ENCODE assay signal across 19 cellular contexts in the genomic region with DNA sequence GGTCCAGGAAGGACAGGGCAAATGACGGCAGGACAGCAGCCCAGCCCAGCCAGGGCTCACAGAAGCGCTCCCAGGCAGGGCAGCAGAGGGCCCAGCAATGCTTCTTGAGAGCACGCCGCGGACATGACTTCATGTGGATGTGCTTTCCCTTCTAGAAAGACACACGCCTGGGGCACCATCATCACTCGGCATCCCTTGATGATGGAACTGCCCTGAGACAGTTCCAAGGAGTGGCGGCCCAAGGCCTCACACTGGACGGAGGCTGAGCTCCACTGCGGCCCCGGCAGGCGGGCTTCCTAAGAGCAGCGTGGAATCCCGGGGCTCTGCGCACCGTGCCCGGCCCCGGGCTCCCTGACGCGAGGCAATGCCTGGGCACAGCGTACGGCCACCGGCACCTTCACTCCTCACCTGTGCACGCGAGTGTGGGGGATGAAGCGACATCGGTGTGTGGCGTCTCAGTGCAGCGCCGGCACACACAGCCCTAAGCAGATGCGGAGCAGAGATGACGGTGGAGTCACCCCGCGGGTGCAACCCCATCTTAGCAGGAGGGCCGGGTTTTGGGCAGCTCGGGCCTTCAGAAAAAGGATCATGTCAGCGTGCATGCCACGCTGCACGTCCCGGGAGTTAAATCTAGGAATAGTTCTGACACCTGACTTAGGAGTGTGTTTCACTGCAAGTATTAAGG.
DNase-seq lines count a peak whose midpoint lies in the region; ATAC-seq and TF ChIP-seq lines count a peak whose summit lies in the region.
"Had no signal": no experiment of that assay in that cellular context is flagged by ENCODE, and none has a peak within 500 bp of the region (broad histone marks: within the 10 kb centered on the region; RNA-seq: fewer than 3 reads in every experiment).

No MANE protein-coding gene starts in this region.

- H3K9me2 ChIP-seq in GM23338 (ENCODE audit: insufficient read depth), result no peaks in the 10 kb centered on the region

- no peak overlapping the region for H3K4me3 Mint-ChIP-seq in GM23338
- H3K4me3 Mint-ChIP-seq: CD4-positive, alpha-beta memory T cell; IgD-negative memory B cell; natural killer cell treated with Interleukin-12 subunit alpha and Interleukin-12 subunit beta and Interleukin-15 and Interleukin-18, amount 100 ng/mL, for 72 hours had no signal

- H3F3A ChIP-seq in GM23338 (replicated peaks; ENCODE audit: low read depth) (no peaks in the 10 kb centered on the region), smooth muscle cell (ENCODE audit: low read depth) (peaks cover 3% of the 10 kb centered on the region)

- peaks cover 7% of the 10 kb centered on the region for H3K27me3 Mint-ChIP-seq in GM23338 (ENCODE audit: insufficient read depth, low read depth, poor library complexity)

- H3K27ac Mint-ChIP-seq in GM23338, result no peak overlapping the region
- H3K27ac Mint-ChIP-seq: CD4-positive, alpha-beta memory T cell; IgD-negative memory B cell; natural killer cell treated with Interleukin-12 subunit alpha and Interleukin-12 subunit beta and Interleukin-15 and Interleukin-18, amount 100 ng/mL, for 72 hours had no signal

- H4K20me1 ChIP-seq in GM23338 (replicated peaks; ENCODE audit: insufficient read depth), result no peaks in the 10 kb centered on the region
- H4K20me1 ChIP-seq in smooth muscle cell (ENCODE audit: low read depth), result no peaks in the 10 kb centered on the region

- H3K4me1 ChIP-seq in GM23338 (ENCODE audit: insufficient read depth), result no peaks in the 10 kb centered on the region
- H3K4me1 ChIP-seq in SJSA1 (replicated peaks), result peaks cover 60% of the 10 kb centered on the region
- H3K4me1 ChIP-seq in right lobe of liver, result no peaks in the 10 kb centered on the region
- no peaks in the 10 kb centered on the region for H3K4me1 ChIP-seq in smooth muscle cell (ENCODE audit: low read depth)
- H3K4me1 ChIP-seq: prostate gland had no signal

- no peak overlapping the region for H3K27ac ChIP-seq in GM23338 (ENCODE audit: low read depth)
- peak overlapping the region; percentile 99 for H3K27ac ChIP-seq in SJSA1
- peak overlapping the region in 2 of 3 donors; percentile 28 to 31 for H3K27ac ChIP-seq in right lobe of liver
- H3K27ac ChIP-seq in smooth muscle cell (ENCODE audit: low read depth), result peak overlapping the region; percentile 98
- H3K27ac ChIP-seq: dorsolateral prefrontal cortex, prostate gland had no signal

- no peaks in the 10 kb centered on the region for H3K4me1 Mint-ChIP-seq in GM23338
- H3K4me1 Mint-ChIP-seq: CD4-positive, alpha-beta memory T cell; IgD-negative memory B cell had no signal

- H3K4me2 ChIP-seq in GM23338 (no peak overlapping the region), smooth muscle cell (peak overlapping the region; percentile 43)

- intact Hi-C loops in right lobe of liver (cut with DNase I), result no loop called here

- H3K9me3 ChIP-seq in SJSA1 (replicated peaks) (peaks cover 3% of the 10 kb centered on the region; the same call in 1 of the 2 replicates), right lobe of liver (no peaks in the 10 kb centered on the region), smooth muscle cell (replicated peaks; ENCODE audit: low read depth) (no peaks in the 10 kb centered on the region)
- H3K9me3 ChIP-seq: prostate gland had no signal

- no peak overlapping the region for H3K4me3 ChIP-seq in GM23338
- no peak overlapping the region for H3K4me3 ChIP-seq in SJSA1
- no peak overlapping the region for H3K4me3 ChIP-seq in right lobe of liver
- no peak overlapping the region for H3K4me3 ChIP-seq in smooth muscle cell
- H3K4me3 ChIP-seq: dorsolateral prefrontal cortex, GM12878, prostate gland had no signal

- peaks cover 17% of the 10 kb centered on the region; the same call in 2 of the 3 replicates for H3K9me3 Mint-ChIP-seq in GM23338
- H3K9me3 Mint-ChIP-seq: CD4-positive, alpha-beta memory T cell; IgD-negative memory B cell; natural killer cell treated with Interleukin-12 subunit alpha and Interleukin-12 subunit beta and Interleukin-15 and Interleukin-18, amount 100 ng/mL, for 72 hours had no signal

- H3K36me3 Mint-ChIP-seq in GM23338 (ENCODE audit: low read depth), result peaks cover 12% of the 10 kb centered on the region
- H3K36me3 Mint-ChIP-seq: CD4-positive, alpha-beta memory T cell; natural killer cell treated with Interleukin-12 subunit alpha and Interleukin-12 subunit beta and Interleukin-15 and Interleukin-18, amount 100 ng/mL, for 72 hours had no signal

- no peak for TF ChIP-seq POLR2A in right lobe of liver (IDR thresholded peaks at IDR 0.05)

- TF ChIP-seq CTCF in GM23338 (conservative IDR thresholded peaks at IDR 0.05; ENCODE audit: low read depth in 2 of 2) (no peak), right lobe of liver (IDR thresholded peaks at IDR 0.05) (no peak), smooth muscle cell (IDR thresholded peaks at IDR 0.05; ENCODE audit: borderline replicate concordance, insufficient read depth, poor library complexity, severe bottlenecking) (no peak)

- H3K9ac ChIP-seq in smooth muscle cell (ENCODE audit: low read depth), result peak overlapping the region; percentile 86

- 0 out of 2 replicates have a peak overlapping the region, but pooled peaks have one; percentile 43 for H2AFZ ChIP-seq in GM23338
- no peak overlapping the region for H2AFZ ChIP-seq in smooth muscle cell (ENCODE audit: low read depth)

- no peaks in the 10 kb centered on the region for H3K79me2 ChIP-seq in GM23338 (replicated peaks; ENCODE audit: insufficient read depth)
- no peaks in the 10 kb centered on the region for H3K79me2 ChIP-seq in smooth muscle cell (ENCODE audit: low read depth)

- DNase-seq in GM23338 (ENCODE audit: low spot score), result no peak
- DNase-seq in SJSA1 (ENCODE audit: low read depth in 1 of 2, low spot score in 2 of 2), result peak in 1 of 2 experiments; percentile 38
- no peak for DNase-seq in right lobe of liver
- DNase-seq in smooth muscle cell (lab: John Stamatoyannopoulos, UW; ENCODE audit: unreplicated experiment), result no peak
- DNase-seq in germinal center (ENCODE audit: low spot score), result no peak
- DNase-seq in cerebellar cortex (ENCODE audit: low spot score), result no peak
- no peak for DNase-seq in COLO829 (ENCODE audit: low spot score)
- DNase-seq: activated CD4-positive, alpha-beta T cell treated with anti-CD3 and anti-CD28 coated beads for 4 hours; activated effector memory CD4-positive, alpha-beta T cell treated with Interleukin-2 at 50 U/mL for 16 hours; CD4-positive, alpha-beta memory T cell; DMS53; dorsolateral prefrontal cortex; GOT3; NCI-H748 treated with DMSO at 0.1 percent for 48 hours; stimulated activated CD4-positive, alpha-beta T cell treated with anti-CD3 and anti-CD28 coated beads, Interleukin-4, amount 100 ng/mL, for 4 hours had no signal

- H3K27me3 ChIP-seq in GM23338 (ENCODE audit: insufficient read depth), result no peaks in the 10 kb centered on the region
- H3K27me3 ChIP-seq in SJSA1 (replicated peaks), result no peaks in the 10 kb centered on the region
- H3K27me3 ChIP-seq in right lobe of liver, result no peaks in the 10 kb centered on the region
- H3K27me3 ChIP-seq in smooth muscle cell (ENCODE audit: low read depth), result no peaks in the 10 kb centered on the region

- WGBS in right lobe of liver (ENCODE audit: insufficient coverage, low coverage, low lambda C conversion rate, missing lambda C conversion rate), result 70% methylated on average over 2 of the region's 40 CpGs
- 92% methylated on average over 38 of the region's 40 CpGs for WGBS in smooth muscle cell (ENCODE audit: low lambda C conversion rate)

- no peaks in the 10 kb centered on the region for H3K36me3 ChIP-seq in GM23338 (ENCODE audit: insufficient read depth)
- peaks cover 36% of the 10 kb centered on the region for H3K36me3 ChIP-seq in SJSA1
- H3K36me3 ChIP-seq in right lobe of liver, result no peaks in the 10 kb centered on the region
- H3K36me3 ChIP-seq in smooth muscle cell (ENCODE audit: low read depth), result no peaks in the 10 kb centered on the region
- H3K36me3 ChIP-seq: prostate gland had no signal

- ATAC-seq in GM23338, result peak; percentile 49
- no peak for ATAC-seq in right lobe of liver
- ATAC-seq: GM12878; natural killer cell treated with Interleukin-12 subunit alpha and Interleukin-12 subunit beta and Interleukin-15 and Interleukin-18, amount 100 ng/mL, for 72 hours had no signal

TF ChIP-seq in GM23338, 12 proteins besides CTCF, POLR2A, EP300 and RAD21:
- TF ChIP-seq EZH2 (IDR thresholded peaks at IDR 0.05; ENCODE audit: low read depth, unreplicated experiment) (no peak), JUNB (IDR thresholded peaks at IDR 0.05; ENCODE audit: unreplicated experiment) (no peak), ZNF114 (CRISPR knock-in tag; IDR thresholded peaks at IDR 0.05) (no peak)
- TF ChIP-seq, protein P1, sequence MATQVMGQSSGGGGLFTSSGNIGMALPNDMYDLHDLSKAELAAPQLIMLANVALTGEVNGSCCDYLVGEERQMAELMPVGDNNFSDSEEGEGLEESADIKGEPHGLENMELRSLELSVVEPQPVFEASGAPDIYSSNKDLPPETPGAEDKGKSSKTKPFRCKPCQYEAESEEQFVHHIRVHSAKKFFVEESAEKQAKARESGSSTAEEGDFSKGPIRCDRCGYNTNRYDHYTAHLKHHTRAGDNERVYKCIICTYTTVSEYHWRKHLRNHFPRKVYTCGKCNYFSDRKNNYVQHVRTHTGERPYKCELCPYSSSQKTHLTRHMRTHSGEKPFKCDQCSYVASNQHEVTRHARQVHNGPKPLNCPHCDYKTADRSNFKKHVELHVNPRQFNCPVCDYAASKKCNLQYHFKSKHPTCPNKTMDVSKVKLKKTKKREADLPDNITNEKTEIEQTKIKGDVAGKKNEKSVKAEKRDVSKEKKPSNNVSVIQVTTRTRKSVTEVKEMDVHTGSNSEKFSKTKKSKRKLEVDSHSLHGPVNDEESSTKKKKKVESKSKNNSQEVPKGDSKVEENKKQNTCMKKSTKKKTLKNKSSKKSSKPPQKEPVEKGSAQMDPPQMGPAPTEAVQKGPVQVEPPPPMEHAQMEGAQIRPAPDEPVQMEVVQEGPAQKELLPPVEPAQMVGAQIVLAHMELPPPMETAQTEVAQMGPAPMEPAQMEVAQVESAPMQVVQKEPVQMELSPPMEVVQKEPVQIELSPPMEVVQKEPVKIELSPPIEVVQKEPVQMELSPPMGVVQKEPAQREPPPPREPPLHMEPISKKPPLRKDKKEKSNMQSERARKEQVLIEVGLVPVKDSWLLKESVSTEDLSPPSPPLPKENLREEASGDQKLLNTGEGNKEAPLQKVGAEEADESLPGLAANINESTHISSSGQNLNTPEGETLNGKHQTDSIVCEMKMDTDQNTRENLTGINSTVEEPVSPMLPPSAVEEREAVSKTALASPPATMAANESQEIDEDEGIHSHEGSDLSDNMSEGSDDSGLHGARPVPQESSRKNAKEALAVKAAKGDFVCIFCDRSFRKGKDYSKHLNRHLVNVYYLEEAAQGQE (IDR thresholded peaks at IDR 0.05; ENCODE audit: unreplicated experiment), result no peak
TF ChIP-seq in GM23338: peak in this region for 0.
